In genomic region chr10:111139567-111139966, GRCh38 we compare ENCODE assay signal across 22 cellular contexts.
DNase-seq lines count a peak whose midpoint lies in the region; ATAC-seq, FAIRE-seq and TF ChIP-seq lines count a peak whose summit lies in the region.
"Had no signal": no experiment of that assay in that cellular context is flagged by ENCODE, and none has a peak within 500 bp of the region (broad histone marks: within the 10 kb centered on the region; RNA-seq: fewer than 3 reads in every experiment).

No MANE protein-coding gene starts in this region.

- no peak overlapping the region for H3K9ac ChIP-seq in H1 (replicated peaks in 1 of 4; ENCODE audit: extremely low read depth in 1 of 4, low read depth in 3 of 4, low read length in 3 of 4)
- H3K9ac ChIP-seq: BLaER1 had no signal

- H2BK12ac ChIP-seq in H1 (ENCODE audit: low read depth, low read length): peak overlapping the region; percentile 12

- H4K5ac ChIP-seq in H1 (ENCODE audit: insufficient read length, low read depth, low read length): no peak overlapping the region

- no peak overlapping the region for H3K23ac ChIP-seq in H1 (ENCODE audit: insufficient read length)

- ATAC-seq in Right ventricle myocardium inferior: no peak
- ATAC-seq: A549; CD8-positive, alpha-beta T cell had no signal

- H3K27ac ChIP-seq in right atrium auricular region (no peak overlapping the region), H1 (ENCODE audit: low read depth, low read length) (no peak overlapping the region), breast epithelium (no peak overlapping the region)
- H3K27ac ChIP-seq: A549, BLaER1, C4-2B had no signal

- no peak overlapping the region for H3K4me2 ChIP-seq in H1 (ENCODE audit: insufficient read depth in 1 of 2, low read depth in 2 of 2, low read length in 2 of 2)
- H3K4me2 ChIP-seq: A549, BLaER1 had no signal

- H3K4me3 ChIP-seq in right atrium auricular region (no peak overlapping the region), H1 (ENCODE audit: extremely low read depth in 1 of 4, insufficient read depth in 2 of 4, low read depth in 3 of 4, low read length in 4 of 4) (no peak overlapping the region), breast epithelium (no peak overlapping the region)
- H3K4me3 ChIP-seq: A549, BLaER1 had no signal

- TF ChIP-seq RAD21 in H1 (IDR thresholded peaks at IDR 0.05 in 1 of 2, conservative IDR thresholded peaks at IDR 0.05 in 1 of 2; ENCODE audit: low read depth in 2 of 2, low read length in 2 of 2): no peak

- no peak overlapping the region for H2AFZ ChIP-seq in H1 (ENCODE audit: low read length)

- H2BK15ac ChIP-seq in H1 (ENCODE audit: low read length): no peak overlapping the region

- H4K8ac ChIP-seq in H1 (ENCODE audit: extremely low read depth, insufficient read depth, low read length): no peak overlapping the region; the same call in 1 of the 2 replicates

- H2AK5ac ChIP-seq in H1 (ENCODE audit: low read depth, low read length): 0 out of 2 replicates have a peak overlapping the region, but pooled peaks have one; percentile 19

- no peak for FAIRE-seq in H1 (lab: Jason Lieb, UNC)
- FAIRE-seq: A549, G401.6, GM12892 had no signal

- H3K18ac ChIP-seq in H1 (ENCODE audit: extremely low read depth, low read length): no peak overlapping the region

- no peak overlapping the region for H3K56ac ChIP-seq in H1 (replicated peaks; ENCODE audit: insufficient read length, low read depth, low read length)

- H3K4me1 ChIP-seq in right atrium auricular region (no peaks in the 10 kb centered on the region), H1 (replicated peaks in 1 of 4; ENCODE audit: control insufficient read depth in 3 of 4, insufficient read depth in 4 of 4, low read length in 3 of 4) (peaks cover 6 to 20% (median 15%) of the 10 kb centered on the region in 4 experiments; a peak in 4 of 7 replicates), breast epithelium (no peaks in the 10 kb centered on the region)
- H3K4me1 ChIP-seq: BLaER1, Caco-2 had no signal

- TF ChIP-seq EP300 in H1 (IDR thresholded peaks at IDR 0.05; ENCODE audit: borderline replicate concordance in 1 of 2, low read depth in 2 of 2, low read length in 2 of 2): no peak

- no peaks in the 10 kb centered on the region for H3K79me1 ChIP-seq in H1 (ENCODE audit: low read depth, low read length)

- no peaks in the 10 kb centered on the region for H3K36me3 ChIP-seq in right atrium auricular region
- no peaks in the 10 kb centered on the region for H3K36me3 ChIP-seq in H1 (ENCODE audit: control insufficient read depth in 2 of 4, insufficient read depth in 4 of 4, low read length in 3 of 4)
- no peaks in the 10 kb centered on the region for H3K36me3 ChIP-seq in breast epithelium
- H3K36me3 ChIP-seq: BLaER1 had no signal

- peak overlapping the region; percentile 84 for H4K91ac ChIP-seq in H1 (replicated peaks; ENCODE audit: insufficient read length, low read length)

- CTCF ChIA-PET in H1 (lab: Charles Lee; ENCODE audit: partially characterized antibody): interaction anchor here (0.6 to 0.7 kb wide), 3 partner anchors 33 to 936 kb away, joined by 3 to 4 read pairs (median 3); no protein-coding TSS in a partner anchor

- H3K27me3 ChIP-seq in right atrium auricular region: no peaks in the 10 kb centered on the region
- H3K27me3 ChIP-seq in H1 (replicated peaks in 1 of 4; ENCODE audit: control insufficient read depth in 3 of 4, extremely low read depth in 1 of 4, insufficient read depth in 3 of 4, low read length in 3 of 4): peaks cover 0 to 3% (median 1%) of the 10 kb centered on the region in 4 experiments; a peak in 3 of 7 replicates
- no peaks in the 10 kb centered on the region for H3K27me3 ChIP-seq in breast epithelium
- H3K27me3 ChIP-seq: BLaER1 had no signal

- H3K9me3 ChIP-seq in right atrium auricular region: peaks cover 0 to 4% of the 10 kb centered on the region in 2 donors
- H3K9me3 ChIP-seq in H1 (ENCODE audit: insufficient read depth in 2 of 2, low read depth in 1 of 2, low read length in 1 of 2): no peaks in the 10 kb centered on the region
- H3K9me3 ChIP-seq in breast epithelium: no peaks in the 10 kb centered on the region
- H3K9me3 ChIP-seq: A549, BLaER1, Caco-2 had no signal

- H3K4ac ChIP-seq in H1 (replicated peaks; ENCODE audit: insufficient read length, low read depth, low read length): no peak overlapping the region

- no peaks in the 10 kb centered on the region for H3K23me2 ChIP-seq in H1 (ENCODE audit: low read depth, low read length)

- WGBS in H1 (ENCODE audit: extremely low coverage in 1 of 2, insufficient coverage in 1 of 2, insufficient read length in 1 of 2, insufficient replicate concordance in 2 of 2, low coverage in 1 of 2, low lambda C conversion rate in 2 of 2, missing lambda C conversion rate in 1 of 2), 2 experiments: 92% methylated on average over 14 of the region's 14 CpGs; no CpG with 5 or more reads in 1 of the 2 experiments

- TF ChIP-seq POLR2A in H1 (IDR thresholded peaks at IDR 0.05; ENCODE audit: control extremely low read depth in 1 of 2, low read depth in 2 of 2, low read length in 2 of 2) (no peak), breast epithelium (IDR thresholded peaks at IDR 0.05) (no peak)

- no peaks in the 10 kb centered on the region for H4K20me1 ChIP-seq in H1 (replicated peaks in 1 of 2; ENCODE audit: control insufficient read depth in 1 of 2, insufficient read depth in 2 of 2, low read length in 2 of 2)
- H4K20me1 ChIP-seq: BLaER1 had no signal

- POLR2A ChIA-PET in H1 (lab: Charles Lee; ENCODE audit: partially characterized antibody): no interaction called here

- H3K79me2 ChIP-seq in H1 (ENCODE audit: control insufficient read depth in 1 of 2, insufficient read depth in 2 of 2, low read length in 2 of 2): no peaks in the 10 kb centered on the region

- H2BK5ac ChIP-seq in H1 (ENCODE audit: low read depth, low read length): peak overlapping the region; percentile 21; the same call in 1 of the 2 replicates

- H2BK20ac ChIP-seq in H1 (ENCODE audit: low read length): peak overlapping the region; percentile 91

- peak overlapping the region; percentile 31 for H3K14ac ChIP-seq in H1 (ENCODE audit: insufficient read length)

- H2BK120ac ChIP-seq in H1 (replicated peaks; ENCODE audit: low read depth, low read length): no peak overlapping the region

- no peak for TF ChIP-seq CTCF in right atrium auricular region (IDR thresholded peaks at IDR 0.05)
- no peak for TF ChIP-seq CTCF in H1 (IDR thresholded peaks at IDR 0.05; ENCODE audit: control extremely low read depth in 1 of 3, insufficient read depth in 1 of 3, low read depth in 1 of 3, low read length in 3 of 3)
- no peak for TF ChIP-seq CTCF in breast epithelium (IDR thresholded peaks at IDR 0.05)

- intact Hi-C loops in Right ventricle myocardium inferior (cut with DNase I) (no loop called here), breast epithelium (cut with DNase I; ENCODE audit: low total_unique reads) (no loop called here), head of caudate nucleus (cut with DNase I) (no loop called here)

- DNase-seq in right atrium auricular region (ENCODE audit: low spot score) (peak; percentile 44), Right ventricle myocardium inferior (ENCODE audit: missing footprints) (no peak), H1 (ENCODE audit: low read depth in 1 of 2, low spot score in 2 of 2) (no peak), retina (peak; percentile 22), breast epithelium (ENCODE audit: low spot score in 2 of 2) (no peak), head of caudate nucleus (no peak), AG08396 (ENCODE audit: low spot score) (no peak)
- DNase-seq: 8988T; ACHN; Caco-2; CD4-positive, CD25-positive, alpha-beta regulatory T cell; CD8-positive, alpha-beta T cell; DMS153; DND-41; GOT3; H7; HCEC 1CT had no signal

TF ChIP-seq in H1, 55 proteins besides CTCF, POLR2A, EP300 and RAD21:
- TF ChIP-seq HDAC2 (IDR thresholded peaks at IDR 0.05; ENCODE audit: borderline replicate concordance in 1 of 2, low read depth in 2 of 2, low read length in 2 of 2) (no peak), KDM5A (IDR thresholded peaks at IDR 0.05; ENCODE audit: low read length) (no peak), NRF1 (IDR thresholded peaks at IDR 0.05; ENCODE audit: low read depth, low read length) (no peak), SP2 (IDR thresholded peaks at IDR 0.05; ENCODE audit: low read length) (no peak), NANOG (IDR thresholded peaks at IDR 0.05; ENCODE audit: insufficient read depth, low read depth, low read length, poor library complexity, severe bottlenecking) (no peak), CHD2 (IDR thresholded peaks at IDR 0.05; ENCODE audit: low read length) (no peak)

Comparison
In these comparisons a context has a peak if more than half of its experiments do, and no peak if none do; other contexts are left out.
1. DNase-seq: peak in right atrium auricular region (single experiment) and retina (single experiment); none in Right ventricle myocardium inferior (single experiment), H1 (0 of 2), breast epithelium (0 of 2), head of caudate nucleus (0 of 42) and AG08396 (single experiment).